10 cellular contexts compared by ENCODE assay signal in the genomic region with DNA sequence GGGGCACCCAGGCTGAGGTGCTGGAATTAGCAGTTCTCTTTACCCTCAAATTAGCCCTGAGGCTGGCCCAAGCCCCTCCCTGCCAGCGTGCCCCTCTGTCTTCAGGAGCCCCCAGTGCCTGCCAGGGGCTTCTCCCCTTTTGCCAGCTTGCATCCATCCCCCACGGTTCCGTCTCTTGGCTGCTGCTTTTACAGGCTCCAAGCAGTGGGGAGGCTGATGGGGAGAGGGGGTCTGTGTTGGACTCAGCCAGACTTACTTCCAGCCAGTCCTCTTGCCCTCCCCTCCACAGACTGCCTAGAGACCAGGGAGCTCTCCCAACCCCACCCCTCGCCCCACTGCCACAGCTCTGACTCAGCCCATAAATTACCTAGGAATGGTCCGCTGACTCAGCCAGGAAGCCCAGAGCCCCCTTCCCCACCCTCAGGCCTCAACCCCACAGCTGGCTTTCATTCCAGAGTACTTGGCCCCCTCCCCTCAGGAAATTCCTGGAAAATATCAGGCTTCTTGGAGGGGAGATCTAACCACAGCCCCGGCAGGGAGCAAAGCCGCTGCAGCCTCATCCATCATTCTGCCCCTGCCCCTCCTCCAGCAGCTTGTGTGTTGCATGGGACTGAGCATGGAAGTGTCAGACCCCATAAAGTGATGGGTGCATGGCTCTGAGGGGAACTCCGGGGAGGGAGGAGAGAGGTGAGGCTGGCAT.
DNase-seq lines count a peak whose midpoint lies in the region; ATAC-seq and TF ChIP-seq lines count a peak whose summit lies in the region.
"Had no signal": no experiment of that assay in that cellular context is flagged by ENCODE, and none has a peak within 500 bp of the region (broad histone marks: within the 10 kb centered on the region; RNA-seq: fewer than 3 reads in every experiment).

No MANE protein-coding gene starts in this region.

- no peaks in the 10 kb centered on the region for H3K27me3 Mint-ChIP-seq in mesothelial cell of epicardium (ENCODE audit: low read depth)
- H3K27me3 Mint-ChIP-seq: IgD-negative memory B cell had no signal

- in situ Hi-C loops in mammary epithelial cell (cut with MboI; ENCODE audit: low sequenced_read_pairs in 2 of 2) = no loop called here

- dilution Hi-C loops in mammary epithelial cell (cut with HindIII; ENCODE audit: low sequenced_read_pairs) = loop anchor here (5.0 kb wide), 1 partner anchor 70 kb away; no protein-coding TSS in a partner anchor

- H3K4me1 Mint-ChIP-seq in mesothelial cell of epicardium = peaks cover 80% of the 10 kb centered on the region

- H3K36me3 Mint-ChIP-seq in mesothelial cell of epicardium = no peaks in the 10 kb centered on the region
- H3K36me3 Mint-ChIP-seq: IgD-negative memory B cell had no signal

- peak overlapping the region; percentile 82 for H3K27ac ChIP-seq in mammary epithelial cell (ENCODE audit: insufficient read depth, low read depth, low read length)

- TSS peak; percentile 52 for BruUV-seq in mammary epithelial cell (replicated peaks; lab: Mats Ljungman, UMichigan)

- H3K4me3 Mint-ChIP-seq in mesothelial cell of epicardium = peak overlapping the region; percentile 5
- H3K4me3 Mint-ChIP-seq: activated T-cell treated with anti-CD3 and anti-CD28 coated beads, Interleukin-2, amount 50 U/mL, for 72 hours; IgD-negative memory B cell had no signal

- H3K79me2 ChIP-seq in mammary epithelial cell (ENCODE audit: insufficient read depth, low read length) = peaks cover 30% of the 10 kb centered on the region

- no peaks in the 10 kb centered on the region for H4K20me1 ChIP-seq in mammary epithelial cell (ENCODE audit: insufficient read depth, low read length)

- intact Hi-C loops in mammary epithelial cell (cut with micrococcal nuclease) = no loop called here

- peaks cover 51% of the 10 kb centered on the region for H3K4me1 ChIP-seq in mammary epithelial cell (ENCODE audit: insufficient read depth, low read length)

- no peaks in the 10 kb centered on the region for H3K9me3 Mint-ChIP-seq in mesothelial cell of epicardium
- H3K9me3 Mint-ChIP-seq: activated T-cell treated with anti-CD3 and anti-CD28 coated beads, Interleukin-2, amount 50 U/mL, for 72 hours; IgD-negative memory B cell had no signal

- H3K4me3 ChIP-seq in mammary epithelial cell (replicated peaks in 1 of 3; ENCODE audit: insufficient read depth in 1 of 3, low read depth in 2 of 3, low read length in 3 of 3) = no peak overlapping the region

- peak overlapping the region; percentile 21 for H3K4me2 ChIP-seq in mammary epithelial cell (ENCODE audit: insufficient read depth, low read depth, low read length)

- peak overlapping the region; percentile 94 for H3K27ac Mint-ChIP-seq in mesothelial cell of epicardium
- H3K27ac Mint-ChIP-seq: activated T-cell treated with anti-CD3 and anti-CD28 coated beads, Interleukin-2, amount 50 U/mL, for 72 hours; IgD-negative memory B cell had no signal

- no peak overlapping the region for H2AFZ ChIP-seq in mammary epithelial cell (ENCODE audit: low read depth, low read length)

- H3K9ac ChIP-seq in mammary epithelial cell (ENCODE audit: insufficient read depth, low read length) = peak overlapping the region; percentile 56

- peak; percentile 94 for DNase-seq in AG20443 (ENCODE audit: low spot score)
- peak; percentile 96 for DNase-seq in M059J (ENCODE audit: low read depth)
- DNase-seq in mammary epithelial cell = peak; percentile 88
- peak; percentile 77 to 83 for DNase-seq in mesothelial cell of epicardium (ENCODE audit: low spot score in 2 of 2, unreplicated experiment in 2 of 2)
- no peak for DNase-seq in activated CD4-positive, alpha-beta T cell treated with anti-CD3 and anti-CD28 coated beads for 1 hour
- no peak for DNase-seq in NCI-H2029 treated with DMSO at 0.1 percent for 48 hours (lab: John Stamatoyannopoulos, UW)
- no peak for DNase-seq in GM10266 (ENCODE audit: extremely low spot score)
- DNase-seq: activated T-cell treated with anti-CD3 and anti-CD28 coated beads, Interleukin-2, amount 50 U/mL, for 72 hours had no signal

- ATAC-seq in GM21717 (IDR thresholded peaks at IDR 0.05; ENCODE audit: unreplicated experiment) = no peak
- ATAC-seq: activated T-cell treated with anti-CD3 and anti-CD28 coated beads, Interleukin-2, amount 50 U/mL, for 72 hours had no signal

- no peaks in the 10 kb centered on the region for H3K9me3 ChIP-seq in mammary epithelial cell (replicated peaks; ENCODE audit: insufficient read depth, low read length)

- 18% methylated on average over 6 of the region's 8 CpGs for WGBS in mammary epithelial cell (ENCODE audit: low coverage, missing lambda C conversion rate)

- H3K27me3 ChIP-seq in mammary epithelial cell (ENCODE audit: insufficient read depth, low read length) = no peaks in the 10 kb centered on the region

- no peaks in the 10 kb centered on the region for H3K36me3 ChIP-seq in mammary epithelial cell (ENCODE audit: insufficient read depth, low read length)

- CTCF ChIA-PET in mammary epithelial cell (lab: Charles Lee; ENCODE audit: low non-redundant PET) = no interaction called here

- TF ChIP-seq CTCF in mammary epithelial cell (conservative IDR thresholded peaks at IDR 0.05 in 1 of 2, IDR thresholded peaks at IDR 0.05 in 1 of 2; ENCODE audit: extremely low read depth in 1 of 2, insufficient read depth in 1 of 2, low read depth in 1 of 2, low read length in 2 of 2) (no peak), mesothelial cell of epicardium (IDR thresholded peaks at IDR 0.05; ENCODE audit: unreplicated experiment) (no peak), GM10266 (IDR thresholded peaks at IDR 0.05; ENCODE audit: control insufficient read depth, insufficient read depth, low read depth, missing control alignments) (no peak)

Comparison
In these comparisons a context has a peak if more than half of its experiments do, and no peak if none do; other contexts are left out.
1. DNase-seq: peak in AG20443 (single experiment), M059J (single experiment), mammary epithelial cell (single experiment) and mesothelial cell of epicardium (2 of 2); none in activated CD4-positive, alpha-beta T cell treated with anti-CD3 and anti-CD28 coated beads for 1 hour (single experiment), NCI-H2029 treated with DMSO at 0.1 percent for 48 hours (single experiment) and GM10266 (single experiment).